Comparison of ENCODE assay signal across 1 cellular context in genomic region chr2:65396348-65397026, GRCh38.
TF ChIP-seq lines count a peak whose summit lies in the region.

No MANE protein-coding gene starts in this region.

TF ChIP-seq in HepG2, 621 proteins besides CTCF, POLR2A, EP300 and RAD21 (continued from another document and continues in another):
- TF ChIP-seq, protein P1, sequence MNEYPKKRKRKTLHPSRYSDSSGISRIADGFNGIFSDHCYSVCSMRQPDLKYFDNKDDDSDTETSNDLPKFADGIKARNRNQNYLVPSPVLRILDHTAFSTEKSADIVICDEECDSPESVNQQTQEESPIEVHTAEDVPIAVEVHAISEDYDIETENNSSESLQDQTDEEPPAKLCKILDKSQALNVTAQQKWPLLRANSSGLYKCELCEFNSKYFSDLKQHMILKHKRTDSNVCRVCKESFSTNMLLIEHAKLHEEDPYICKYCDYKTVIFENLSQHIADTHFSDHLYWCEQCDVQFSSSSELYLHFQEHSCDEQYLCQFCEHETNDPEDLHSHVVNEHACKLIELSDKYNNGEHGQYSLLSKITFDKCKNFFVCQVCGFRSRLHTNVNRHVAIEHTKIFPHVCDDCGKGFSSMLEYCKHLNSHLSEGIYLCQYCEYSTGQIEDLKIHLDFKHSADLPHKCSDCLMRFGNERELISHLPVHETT (CRISPR knock-in tag; conservative IDR thresholded peaks at IDR 0.05) = no peak
- TF ChIP-seq TEAD3 (CRISPR knock-in tag; optimal IDR thresholded peaks at IDR 0.05; ENCODE audit: borderline replicate concordance) = peak; percentile 91
- TF ChIP-seq SRF (IDR thresholded peaks at IDR 0.05; ENCODE audit: low read depth, low read length) = no peak
- TF ChIP-seq HNF4G (IDR thresholded peaks at IDR 0.05; ENCODE audit: borderline replicate concordance, low read depth, low read length) = peak; percentile 5; the same call in 1 of the 2 replicates
- TF ChIP-seq HNF4G (CRISPR knock-in tag; IDR thresholded peaks at IDR 0.05; ENCODE audit: borderline replicate concordance, low read depth) = peak; percentile 33; the same call in 1 of the 2 replicates
- TF ChIP-seq ZNF354B (CRISPR knock-in tag; IDR thresholded peaks at IDR 0.05) = no peak
- TF ChIP-seq HNF4A (CRISPR knock-in tag; IDR thresholded peaks at IDR 0.05) = peak; percentile 68
- TF ChIP-seq SP1 (IDR thresholded peaks at IDR 0.05) = no peak
- no peak for TF ChIP-seq SP1 (CRISPR knock-in tag; IDR thresholded peaks at IDR 0.05)
- no peak for TF ChIP-seq ZUFSP (CRISPR knock-in tag; IDR thresholded peaks at IDR 0.05; ENCODE audit: borderline replicate concordance)
- peak; percentile 70; the same call in 1 of the 2 replicates for TF ChIP-seq ZBTB7B (CRISPR knock-in tag; IDR thresholded peaks at IDR 0.05)
- TF ChIP-seq POLR2G (IDR thresholded peaks at IDR 0.05; ENCODE audit: low read depth, low read length) = no peak
- peak; percentile 83; the same call in 1 of the 2 replicates for TF ChIP-seq ZNF3 (CRISPR knock-in tag; IDR thresholded peaks at IDR 0.05)
- no peak for TF ChIP-seq ZNF530 (CRISPR knock-in tag; IDR thresholded peaks at IDR 0.05; ENCODE audit: low read depth)
- no peak; the same call in 1 of the 2 replicates for TF ChIP-seq SRY (CRISPR knock-in tag; IDR thresholded peaks at IDR 0.05)
- TF ChIP-seq RFX5 (IDR thresholded peaks at IDR 0.05; ENCODE audit: low read depth, low read length) = no peak
- TF ChIP-seq KDM4B (CRISPR knock-in tag; IDR thresholded peaks at IDR 0.05) = peak; percentile 94; the same call in 1 of the 2 replicates
- no peak for TF ChIP-seq SP140L (CRISPR knock-in tag; IDR thresholded peaks at IDR 0.05; ENCODE audit: borderline replicate concordance)
- no peak for TF ChIP-seq CAMTA2 (CRISPR knock-in tag; IDR thresholded peaks at IDR 0.05; ENCODE audit: borderline replicate concordance)
- no peak for TF ChIP-seq ZNF276 (CRISPR knock-in tag; IDR thresholded peaks at IDR 0.05; ENCODE audit: low read depth)
- no peak for TF ChIP-seq ZNF775 (CRISPR knock-in tag; IDR thresholded peaks at IDR 0.05; ENCODE audit: borderline replicate concordance)
- TF ChIP-seq, protein P2, sequence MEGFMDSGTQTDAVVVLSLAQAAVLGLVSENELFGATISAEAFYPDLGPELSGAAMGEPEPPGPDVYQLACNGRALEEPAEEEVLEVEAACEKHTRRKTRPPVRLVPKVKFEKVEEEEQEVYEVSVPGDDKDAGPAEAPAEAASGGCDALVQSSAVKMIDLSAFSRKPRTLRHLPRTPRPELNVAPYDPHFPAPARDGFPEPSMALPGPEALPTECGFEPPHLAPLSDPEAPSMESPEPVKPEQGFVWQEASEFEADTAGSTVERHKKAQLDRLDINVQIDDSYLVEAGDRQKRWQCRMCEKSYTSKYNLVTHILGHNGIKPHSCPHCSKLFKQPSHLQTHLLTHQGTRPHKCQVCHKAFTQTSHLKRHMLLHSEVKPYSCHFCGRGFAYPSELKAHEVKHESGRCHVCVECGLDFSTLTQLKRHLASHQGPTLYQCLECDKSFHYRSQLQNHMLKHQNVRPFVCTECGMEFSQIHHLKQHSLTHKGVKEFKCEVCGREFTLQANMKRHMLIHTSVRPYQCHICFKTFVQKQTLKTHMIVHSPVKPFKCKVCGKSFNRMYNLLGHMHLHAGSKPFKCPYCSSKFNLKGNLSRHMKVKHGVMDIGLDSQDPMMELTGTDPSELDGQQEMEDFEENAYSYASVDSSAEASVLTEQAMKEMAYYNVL (CRISPR knock-in tag; IDR thresholded peaks at IDR 0.05; ENCODE audit: borderline replicate concordance) = peak; percentile 100
- TF ChIP-seq HOXA9 (CRISPR knock-in tag; IDR thresholded peaks at IDR 0.05; ENCODE audit: borderline replicate concordance) = no peak
- no peak for TF ChIP-seq TRAFD1 (CRISPR knock-in tag; IDR thresholded peaks at IDR 0.05; ENCODE audit: borderline replicate concordance)
- TF ChIP-seq ZNF891 (CRISPR knock-in tag; IDR thresholded peaks at IDR 0.05) = no peak
- no peak for TF ChIP-seq ZNF670 (CRISPR knock-in tag; IDR thresholded peaks at IDR 0.05; ENCODE audit: borderline replicate concordance)
- TF ChIP-seq ZNF136 (CRISPR knock-in tag; IDR thresholded peaks at IDR 0.05; ENCODE audit: low read depth) = peak; percentile 65
- TF ChIP-seq ZNF30 (CRISPR knock-in tag; IDR thresholded peaks at IDR 0.05) = no peak
- no peak for TF ChIP-seq ZNF761 (CRISPR knock-in tag; conservative IDR thresholded peaks at IDR 0.05)
- no peak for TF ChIP-seq XBP1 (CRISPR knock-in tag; IDR thresholded peaks at IDR 0.05)
- no peak for TF ChIP-seq CREBL2 (CRISPR knock-in tag; IDR thresholded peaks at IDR 0.05; ENCODE audit: borderline replicate concordance)
- TF ChIP-seq TOE1 (CRISPR knock-in tag; IDR thresholded peaks at IDR 0.05) = no peak
- no peak for TF ChIP-seq TAF1 (CRISPR knock-in tag; IDR thresholded peaks at IDR 0.05)
- TF ChIP-seq ZBTB8A (CRISPR knock-in tag; IDR thresholded peaks at IDR 0.05; ENCODE audit: borderline replicate concordance, low read depth) = no peak
- peak; percentile 85 for TF ChIP-seq ZKSCAN8 (CRISPR knock-in tag; IDR thresholded peaks at IDR 0.05; ENCODE audit: borderline replicate concordance)
- no peak for TF ChIP-seq SSRP1 (CRISPR knock-in tag; IDR thresholded peaks at IDR 0.05)
- no peak for TF ChIP-seq SMAD1 (CRISPR knock-in tag; IDR thresholded peaks at IDR 0.05; ENCODE audit: borderline replicate concordance, low read depth)
- peak; percentile 25; the same call in 1 of the 2 replicates for TF ChIP-seq CEBPG (CRISPR knock-in tag; IDR thresholded peaks at IDR 0.05)
- peak; percentile 74; the same call in 1 of the 2 replicates for TF ChIP-seq JUN (CRISPR knock-in tag; IDR thresholded peaks at IDR 0.05)
- TF ChIP-seq FOXO4 (CRISPR knock-in tag; conservative IDR thresholded peaks at IDR 0.05) = no peak
- TF ChIP-seq KIAA2018 (CRISPR knock-in tag; IDR thresholded peaks at IDR 0.05; ENCODE audit: borderline replicate concordance) = no peak
- peak; percentile 88 for TF ChIP-seq HDAC1 (CRISPR knock-in tag; IDR thresholded peaks at IDR 0.05)
